Comparison of ENCODE assay signal across 10 cellular contexts in genomic region chr15:48395532-48396011, GRCh38.
DNase-seq lines count a peak whose midpoint lies in the region; ATAC-seq and TF ChIP-seq lines count a peak whose summit lies in the region.
"Had no signal": no experiment of that assay in that cellular context is flagged by ENCODE, and none has a peak within 500 bp of the region (broad histone marks: within the 10 kb centered on the region; RNA-seq: fewer than 3 reads in every experiment).

No MANE protein-coding gene starts in this region.

- peaks cover 3% of the 10 kb centered on the region for H3K27me3 Mint-ChIP-seq in CD8-positive, alpha-beta T cell (ENCODE audit: low read depth)

- intact Hi-C loops in CD8-positive, alpha-beta T cell (cut with DNase I, micrococcal nuclease): no loop called here
- intact Hi-C loops in prostate gland (cut with DNase I): no loop called here

- H3K4me1 Mint-ChIP-seq in CD8-positive, alpha-beta T cell (ENCODE audit: low read depth): no peaks in the 10 kb centered on the region

- H3K27ac ChIP-seq in CD8-positive, alpha-beta T cell (ENCODE audit: low read depth, low read length): no peak overlapping the region
- H3K27ac ChIP-seq in prostate gland: peak overlapping the region in 1 of 2 donors; percentile 68
- H3K27ac ChIP-seq: KMS-11 had no signal

- no peak for TF ChIP-seq CTCF in CD8-positive, alpha-beta T cell (IDR thresholded peaks at IDR 0.05)
- TF ChIP-seq CTCF in prostate gland (IDR thresholded peaks at IDR 0.05): no peak

- H3K9me3 ChIP-seq in adipocyte (ENCODE audit: control insufficient read depth, low read length): no peaks in the 10 kb centered on the region
- no peaks in the 10 kb centered on the region for H3K9me3 ChIP-seq in CD8-positive, alpha-beta T cell (ENCODE audit: low read length)
- no peaks in the 10 kb centered on the region for H3K9me3 ChIP-seq in prostate gland

- H3K4me3 Mint-ChIP-seq in CD8-positive, alpha-beta T cell: no peak overlapping the region

- H3K36me3 Mint-ChIP-seq in CD8-positive, alpha-beta T cell: no peaks in the 10 kb centered on the region

- WGBS in prostate gland: 62% methylated on average over 5 of the region's 5 CpGs

- POLR2A ChIA-PET in CD8-positive, alpha-beta T cell (lab: Charles Lee): no interaction called here

- no peak overlapping the region for H3K4me3 ChIP-seq in adipocyte (ENCODE audit: low read length)
- no peak overlapping the region for H3K4me3 ChIP-seq in CD8-positive, alpha-beta T cell (ENCODE audit: low read depth, low read length)
- no peak overlapping the region for H3K4me3 ChIP-seq in prostate gland

- H3K4me1 ChIP-seq in adipocyte (ENCODE audit: control insufficient read depth, insufficient read depth, low read length): peaks cover 77% of the 10 kb centered on the region
- no peaks in the 10 kb centered on the region for H3K4me1 ChIP-seq in CD8-positive, alpha-beta T cell (ENCODE audit: insufficient read depth, low read length)
- H3K4me1 ChIP-seq in prostate gland (replicated peaks): peaks cover 5% of the 10 kb centered on the region

- no peaks in the 10 kb centered on the region for H3K36me3 ChIP-seq in adipocyte (ENCODE audit: control insufficient read depth, insufficient read depth, low read length, severe bottlenecking)
- no peaks in the 10 kb centered on the region for H3K36me3 ChIP-seq in CD8-positive, alpha-beta T cell (ENCODE audit: insufficient read depth, low read length)
- no peaks in the 10 kb centered on the region for H3K36me3 ChIP-seq in prostate gland

- peak; percentile 90 for DNase-seq in AG20443 (ENCODE audit: low spot score)
- DNase-seq in adipocyte (ENCODE audit: low read depth): peak; percentile 54
- peak; percentile 69 for DNase-seq in glomerular visceral epithelial cell (ENCODE audit: extremely low spot score)
- peak; percentile 14 for DNase-seq in retina
- DNase-seq in CD8-positive, alpha-beta T cell: no peak
- no peak for DNase-seq in prostate gland (ENCODE audit: low spot score)
- DNase-seq: SHP77 had no signal

- peak overlapping the region; percentile 18 for H3K9ac ChIP-seq in adipocyte (ENCODE audit: low read length)
- H3K9ac ChIP-seq: KMS-11 had no signal

- no peaks in the 10 kb centered on the region for H3K27me3 ChIP-seq in adipocyte (replicated peaks; ENCODE audit: control insufficient read depth, insufficient read depth, low read length)
- no peaks in the 10 kb centered on the region for H3K27me3 ChIP-seq in CD8-positive, alpha-beta T cell (ENCODE audit: insufficient read depth, low read length)
- no peaks in the 10 kb centered on the region for H3K27me3 ChIP-seq in prostate gland (replicated peaks; ENCODE audit: insufficient read depth)

- TF ChIP-seq POLR2A in prostate gland (IDR thresholded peaks at IDR 0.05): no peak

- CTCF ChIA-PET in CD8-positive, alpha-beta T cell (lab: Charles Lee): no interaction called here

- no peak for ATAC-seq in CD8-positive, alpha-beta T cell
- ATAC-seq in HG02973 (IDR thresholded peaks at IDR 0.05; ENCODE audit: unreplicated experiment): no peak
- ATAC-seq in HG03280 (IDR thresholded peaks at IDR 0.05; ENCODE audit: unreplicated experiment): no peak

- H3K27ac Mint-ChIP-seq in CD8-positive, alpha-beta T cell: no peak overlapping the region

- no peaks in the 10 kb centered on the region for H3K9me3 Mint-ChIP-seq in CD8-positive, alpha-beta T cell

Comparison
In these comparisons a context has a peak if more than half of its experiments do, and no peak if none do; other contexts are left out.
1. DNase-seq: peak in AG20443 (single experiment), adipocyte (single experiment), glomerular visceral epithelial cell (single experiment) and retina (single experiment); none in CD8-positive, alpha-beta T cell (0 of 7) and prostate gland (single experiment).